11 cellular contexts compared by ENCODE assay signal in the genomic region with DNA sequence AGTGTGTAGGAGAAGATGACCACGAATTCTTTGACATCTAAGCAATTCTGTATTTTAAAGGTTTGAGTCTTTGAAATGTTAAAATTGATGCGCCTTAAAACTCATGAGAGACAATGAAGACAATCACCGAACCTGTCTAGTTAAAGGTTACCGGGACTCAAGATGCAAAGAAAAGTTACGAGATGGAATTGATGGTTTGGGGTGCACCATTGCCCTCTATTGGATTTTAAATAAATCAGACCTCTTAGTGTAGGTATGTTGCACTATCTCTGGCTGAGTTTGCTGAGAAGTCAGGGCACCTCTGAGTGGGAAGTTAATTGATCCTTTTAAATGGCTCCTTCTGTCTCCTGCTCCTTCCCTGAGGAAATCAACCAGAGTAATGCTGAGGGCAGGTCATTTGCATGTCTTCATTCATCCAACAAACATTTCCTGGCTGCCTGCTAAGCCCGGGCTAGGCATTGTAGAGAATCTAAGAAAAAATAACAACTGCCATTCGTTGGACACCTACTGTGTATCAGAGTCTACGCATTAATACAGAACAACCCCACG. TPM values are rescaled to one million over a fixed set of nuclear protein-coding genes. Genes with fewer than 3 reads are reported as not detected.
DNase-seq lines count a peak whose midpoint lies in the region; ATAC-seq and TF ChIP-seq lines count a peak whose summit lies in the region.
"Had no signal": no experiment of that assay in that cellular context is flagged by ENCODE, and none has a peak within 500 bp of the region (broad histone marks: within the 10 kb centered on the region; RNA-seq: fewer than 3 reads in every experiment).

No MANE protein-coding gene starts in this region.

- no peaks in the 10 kb centered on the region for H3K9me3 ChIP-seq in HUES48 (ENCODE audit: control insufficient read depth, insufficient read depth, low read length)
- no peaks in the 10 kb centered on the region for H3K9me3 ChIP-seq in PC-3 (ENCODE audit: low read length)
- H3K9me3 ChIP-seq: psoas muscle had no signal

- 63 to 64% methylated on average over 9 of the region's 9 CpGs for WGBS in lower leg skin, 2 donors

- H3K27me3 ChIP-seq in HUES48 (ENCODE audit: control insufficient read depth, insufficient read depth, low read length) (no peaks in the 10 kb centered on the region), PC-3 (ENCODE audit: low read length) (peaks cover 28% of the 10 kb centered on the region)

- H3K4me2 ChIP-seq in PC-3 (ENCODE audit: low read length), result no peak overlapping the region

- intact Hi-C loops in lower leg skin (cut with DNase I; ENCODE audit: low total_unique reads) (no loop called here), PC-3 (cut with micrococcal nuclease) (no loop called here)

- ATAC-seq in PC-3, result no peak
- ATAC-seq: psoas muscle had no signal

- no TSS peak for BruUV-seq in PC-3 (replicated peaks; lab: Mats Ljungman, UMichigan)

- no peak overlapping the region for H3K4me3 ChIP-seq in HUES48 (ENCODE audit: low read depth, low read length)
- no peak overlapping the region for H3K4me3 ChIP-seq in choroid plexus epithelial cell (ENCODE audit: low read depth, low read length)
- H3K4me3 ChIP-seq in lower leg skin (ENCODE audit: low read depth, poor library complexity, severe bottlenecking), result no peak overlapping the region
- H3K4me3 ChIP-seq in PC-3 (ENCODE audit: low read length), result no peak overlapping the region
- H3K4me3 ChIP-seq: psoas muscle had no signal

- no peak overlapping the region for H2AFZ ChIP-seq in PC-3 (ENCODE audit: low read length)

- no peaks in the 10 kb centered on the region for H3K36me3 ChIP-seq in HUES48 (ENCODE audit: control insufficient read depth, insufficient read depth, low read length)
- no peaks in the 10 kb centered on the region for H3K36me3 ChIP-seq in PC-3 (ENCODE audit: low read depth, low read length)

- no peaks in the 10 kb centered on the region for H3K79me2 ChIP-seq in PC-3 (ENCODE audit: low read length)

- DNase-seq in Ammon's horn (ENCODE audit: low spot score) (peak; percentile 28), choroid plexus epithelial cell (ENCODE audit: low read depth) (peak; percentile 29), lower leg skin (ENCODE audit: low spot score in 2 of 2) (no peak), GM20000 (ENCODE audit: low spot score) (no peak), PC-3 (no peak)
- DNase-seq: MM.1S, psoas muscle had no signal

- POLR2A ChIA-PET in PC-3 (lab: Charles Lee; ENCODE audit: unreplicated experiment), result no interaction called here

- TF ChIP-seq CTCF in choroid plexus epithelial cell (conservative IDR thresholded peaks at IDR 0.05; ENCODE audit: low read depth, low read length) (no peak), lower leg skin (IDR thresholded peaks at IDR 0.05) (no peak), GM20000 (IDR thresholded peaks at IDR 0.05; ENCODE audit: extremely low read depth, missing control alignments) (no peak), PC-3 (conservative IDR thresholded peaks at IDR 0.05; ENCODE audit: low read depth, low read length) (no peak)

- H3K9ac ChIP-seq in HUES48 (ENCODE audit: low read depth, low read length) (no peak overlapping the region), PC-3 (ENCODE audit: low read length) (no peak overlapping the region)

- H4K20me1 ChIP-seq in PC-3 (ENCODE audit: low read length), result no peaks in the 10 kb centered on the region

- H3K27ac ChIP-seq in HUES48 (ENCODE audit: low read depth, low read length) (peak overlapping the region; percentile 64), PC-3 (ENCODE audit: low read length) (no peak overlapping the region)
- H3K27ac ChIP-seq: C4-2B, epithelial cell of prostate, psoas muscle had no signal

- H3F3A ChIP-seq in PC-3 (ENCODE audit: low read length, unreplicated experiment), result no peaks in the 10 kb centered on the region

- H3K9me2 ChIP-seq in PC-3 (replicated peaks; ENCODE audit: low read length), result no peaks in the 10 kb centered on the region

- CTCF ChIA-PET in PC-3 (lab: Charles Lee), result no interaction called here

- H3K4me1 ChIP-seq in HUES48 (ENCODE audit: control insufficient read depth, insufficient read depth, low read length), result peaks cover 66% of the 10 kb centered on the region
- H3K4me1 ChIP-seq in PC-3 (ENCODE audit: insufficient read depth, low read length), result no peaks in the 10 kb centered on the region
- H3K4me1 ChIP-seq: psoas muscle had no signal

- no peak for TF ChIP-seq POLR2A in lower leg skin (IDR thresholded peaks at IDR 0.05)

RNA-seq across cellular contexts. Expression of a gene that starts 19.4 kb away (rescaled TPM):
- total RNA-seq in lower leg skin (under 1 TPM in 1 of 4 donors, not detected in 3; 0.27 TPM), PC-3 (2014; rRNA removed) (not detected in 2 replicates)
- total RNA-seq: kidney epithelial cell, psoas muscle had no signal

RNA-seq across cellular contexts. Expression of a gene that starts 39.9 kb away (rescaled TPM):
- total RNA-seq in lower leg skin (1 to 10 TPM in 2 of 4 donors, under 1 TPM in 2; 0.72 to 1.3 (median 0.96) TPM), PC-3 (2014; rRNA removed) (0.52 TPM in 1 of 2 replicates, not detected in the other)
- total RNA-seq: kidney epithelial cell had no signal

RNA-seq across cellular contexts. Expression of a gene that starts 47.3 kb away (rescaled TPM):
- total RNA-seq in lower leg skin (not detected), PC-3 (2014; rRNA removed) (not detected in 2 replicates)
- total RNA-seq: kidney epithelial cell, psoas muscle had no signal

RNA-seq across cellular contexts. Expression of a gene that starts 53.9 kb away (rescaled TPM):
- total RNA-seq in lower leg skin (10 to 100 TPM; 32.4 to 52.9 (median 41.2) TPM), PC-3 (2014; rRNA removed) (5.5 and 9.2 TPM in 2 replicates)

Comparison
In these comparisons a context has a peak if more than half of its experiments do, and no peak if none do; other contexts are left out.
1. DNase-seq: peak in Ammon's horn (single experiment) and choroid plexus epithelial cell (single experiment); none in lower leg skin (0 of 2), GM20000 (single experiment) and PC-3 (single experiment).